Comparison of ENCODE assay signal across 24 cellular contexts in genomic region chr15:69538381-69538780, GRCh38.
"Had no signal": no experiment of that assay in that cellular context is flagged by ENCODE, and none has a peak within 500 bp of the region (broad histone marks: within the 10 kb centered on the region; RNA-seq: fewer than 3 reads in every experiment).

No MANE protein-coding gene starts in this region.

- H3K4me1 ChIP-seq: esophagus squamous epithelium, left lung, lower lobe of right lung, sigmoid colon had no signal

- H3K9me3 ChIP-seq: esophagus squamous epithelium, left lung, lower lobe of right lung, ovary, psoas muscle, sigmoid colon, tibial nerve had no signal

- H3K36me3 Mint-ChIP-seq: activated CD4-positive, alpha-beta memory T cell treated with anti-CD3 and anti-CD28 coated beads for 36 hours; activated naive CD4-positive, alpha-beta T cell treated with anti-CD3 and anti-CD28 coated beads, Interleukin-2, amount 10 ng/mL, durations not matched to agents 7 days and 5 days; activated naive CD8-positive, alpha-beta T cell treated with anti-CD3 and anti-CD28 coated beads, Interleukin-2, amount 10 ng/mL, durations not matched to agents 7 days and 5 days; natural killer cell had no signal

- DNase-seq: activated CD4-positive, alpha-beta memory T cell treated with anti-CD3 and anti-CD28 coated beads for 36 hours; activated CD4-positive, alpha-beta T cell treated with anti-CD3 and anti-CD28 coated beads, Interleukin-2, amount 10 ng/mL, durations not matched to agents 24 days and 14 days; activated CD4-positive, CD25-positive, alpha-beta regulatory T cell treated with anti-CD3 and anti-CD28 coated beads, Interleukin-2, amount 50 U/mL, for 72 hours; activated CD8-positive, alpha-beta memory T cell treated with anti-CD3 and anti-CD28 coated beads, Interleukin-2, amount 50 U/mL, for 4 hours; activated gamma-delta T cell; activated naive CD4-positive, alpha-beta T cell treated with anti-CD3 and anti-CD28 coated beads, Interleukin-2, amount 10 ng/mL, durations not matched to agents 7 days and 5 days; activated naive CD8-positive, alpha-beta T cell treated with anti-CD3 and anti-CD28 coated beads, Interleukin-2, amount 10 ng/mL, durations not matched to agents 7 days and 5 days; activated T-cell treated with anti-CD3 and anti-CD28 coated beads, Interleukin-2, amount 50 U/mL, for 24 hours; amniotic stem cell; caudate nucleus; esophagus squamous epithelium; foreskin melanocyte; left lung; lower lobe of right lung; mesenchymal stem cell; natural killer cell; ovary; psoas muscle; sigmoid colon; small intestine; stimulated activated naive CD4-positive, alpha-beta T cell treated with Interleukin-2 at 50 U/mL for 16 hours; T1000 had no signal

- H3K27ac Mint-ChIP-seq: activated CD4-positive, alpha-beta memory T cell treated with anti-CD3 and anti-CD28 coated beads for 36 hours; activated CD4-positive, alpha-beta T cell treated with anti-CD3 and anti-CD28 coated beads, Interleukin-2, amount 10 ng/mL, durations not matched to agents 24 days and 14 days; activated naive CD4-positive, alpha-beta T cell treated with anti-CD3 and anti-CD28 coated beads, Interleukin-2, amount 10 ng/mL, durations not matched to agents 7 days and 5 days; activated naive CD8-positive, alpha-beta T cell treated with anti-CD3 and anti-CD28 coated beads, Interleukin-2, amount 10 ng/mL, durations not matched to agents 7 days and 5 days; activated T-cell treated with anti-CD3 and anti-CD28 coated beads, Interleukin-2, amount 50 U/mL, for 24 hours; natural killer cell; T-helper 1 cell treated with Interleukin-12 subunit alpha and Interleukin-12 subunit beta and Interleukin-4 antibody, amounts not matched to agents 30 μg/mL and 1 μg/mL, for 36 hours had no signal

- H3K4me3 ChIP-seq: esophagus squamous epithelium, left lung, lower lobe of right lung, ovary, psoas muscle, sigmoid colon, tibial nerve had no signal

- ATAC-seq: left lung, lower lobe of right lung, natural killer cell, psoas muscle had no signal

- H3K9me3 Mint-ChIP-seq: activated CD4-positive, alpha-beta memory T cell treated with anti-CD3 and anti-CD28 coated beads for 36 hours; activated CD4-positive, alpha-beta T cell treated with anti-CD3 and anti-CD28 coated beads, Interleukin-2, amount 10 ng/mL, durations not matched to agents 24 days and 14 days; activated naive CD4-positive, alpha-beta T cell treated with anti-CD3 and anti-CD28 coated beads, Interleukin-2, amount 10 ng/mL, durations not matched to agents 7 days and 5 days; activated naive CD8-positive, alpha-beta T cell treated with anti-CD3 and anti-CD28 coated beads, Interleukin-2, amount 10 ng/mL, durations not matched to agents 7 days and 5 days; activated T-cell treated with anti-CD3 and anti-CD28 coated beads, Interleukin-2, amount 50 U/mL, for 24 hours; natural killer cell; T-helper 1 cell treated with Interleukin-12 subunit alpha and Interleukin-12 subunit beta and Interleukin-4 antibody, amounts not matched to agents 30 μg/mL and 1 μg/mL, for 36 hours had no signal

- H3K4me1 Mint-ChIP-seq: activated CD4-positive, alpha-beta T cell treated with anti-CD3 and anti-CD28 coated beads, Interleukin-2, amount 10 ng/mL, durations not matched to agents 24 days and 14 days; activated naive CD4-positive, alpha-beta T cell treated with anti-CD3 and anti-CD28 coated beads, Interleukin-2, amount 10 ng/mL, durations not matched to agents 7 days and 5 days had no signal

- H3K27ac ChIP-seq: esophagus squamous epithelium, left lung, lower lobe of right lung, ovary, psoas muscle, sigmoid colon, tibial nerve had no signal

- H3K36me3 ChIP-seq: esophagus squamous epithelium, left lung, lower lobe of right lung, ovary, sigmoid colon, tibial nerve had no signal

- H3K27me3 ChIP-seq: left lung, ovary, sigmoid colon, tibial nerve had no signal

- H3K4me3 Mint-ChIP-seq: activated CD4-positive, alpha-beta memory T cell treated with anti-CD3 and anti-CD28 coated beads for 36 hours; activated CD4-positive, alpha-beta T cell treated with anti-CD3 and anti-CD28 coated beads, Interleukin-2, amount 10 ng/mL, durations not matched to agents 24 days and 14 days; activated naive CD4-positive, alpha-beta T cell treated with anti-CD3 and anti-CD28 coated beads, Interleukin-2, amount 10 ng/mL, durations not matched to agents 7 days and 5 days; activated naive CD8-positive, alpha-beta T cell treated with anti-CD3 and anti-CD28 coated beads, Interleukin-2, amount 10 ng/mL, durations not matched to agents 7 days and 5 days; activated T-cell treated with anti-CD3 and anti-CD28 coated beads, Interleukin-2, amount 50 U/mL, for 24 hours; natural killer cell; T-helper 1 cell treated with Interleukin-12 subunit alpha and Interleukin-12 subunit beta and Interleukin-4 antibody, amounts not matched to agents 30 μg/mL and 1 μg/mL, for 36 hours had no signal
